1 cellular context compared by ENCODE assay signal in genomic region chr20:34956041-34956458, GRCh38.
TF ChIP-seq lines count a peak whose summit lies in the region.

No MANE protein-coding gene starts in this region.

TF ChIP-seq in GM12878, 131 proteins besides CTCF, POLR2A, EP300 and RAD21:
- no peak for TF ChIP-seq RFX5 (IDR thresholded peaks at IDR 0.05; ENCODE audit: low read depth, low read length)
- TF ChIP-seq YBX1 (IDR thresholded peaks at IDR 0.05) = no peak
- no peak for TF ChIP-seq CREB1 (IDR thresholded peaks at IDR 0.05; ENCODE audit: low read depth)
- TF ChIP-seq ASH2L (IDR thresholded peaks at IDR 0.05; ENCODE audit: borderline replicate concordance, low read depth) = no peak
- TF ChIP-seq EED (IDR thresholded peaks at IDR 0.05; ENCODE audit: low read depth) = no peak
- no peak for TF ChIP-seq SIX5 (IDR thresholded peaks at IDR 0.05; ENCODE audit: low read depth, low read length, severe bottlenecking)
- TF ChIP-seq RELB (IDR thresholded peaks at IDR 0.05; ENCODE audit: low read depth) = no peak
